Comparison of ENCODE assay signal across 1 cellular context in the genomic region with DNA sequence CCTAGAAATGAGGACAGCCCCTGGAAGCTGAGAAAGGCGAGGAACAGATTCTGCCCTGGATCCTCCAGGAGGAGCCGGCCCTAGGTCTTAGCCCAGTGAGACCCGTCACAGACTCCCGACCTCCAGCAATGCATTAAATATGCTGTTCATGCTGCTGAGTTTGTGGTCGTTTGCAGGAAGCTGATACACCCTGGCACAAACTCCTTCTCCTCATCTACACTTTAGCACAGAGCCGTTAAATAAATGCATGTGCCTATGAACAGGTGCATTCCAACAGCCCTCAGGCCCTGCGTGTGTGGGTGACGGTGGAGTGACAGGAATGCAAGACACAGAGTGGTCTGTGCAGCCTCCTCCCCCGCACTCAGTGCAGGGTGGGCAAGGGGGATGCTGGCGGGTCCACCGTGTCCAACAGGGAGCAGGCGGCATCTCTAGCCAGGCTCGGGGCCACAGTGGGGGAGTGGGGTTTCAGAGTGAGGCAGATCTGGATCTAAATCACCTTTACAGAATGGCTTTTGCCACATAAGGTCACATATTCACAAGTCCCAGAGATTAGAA.
TF ChIP-seq lines count a peak whose summit lies in the region.

No MANE protein-coding gene starts in this region.

TF ChIP-seq in H1, 55 proteins besides CTCF, POLR2A, EP300 and RAD21:
- TF ChIP-seq EGR1 (IDR thresholded peaks at IDR 0.05; ENCODE audit: borderline replicate concordance, low read depth, low read length), result no peak
- TF ChIP-seq BCL11A (IDR thresholded peaks at IDR 0.05; ENCODE audit: low read depth in 2 of 2, low read length in 2 of 2), result no peak
- no peak for TF ChIP-seq RFX5 (IDR thresholded peaks at IDR 0.05; ENCODE audit: borderline replicate concordance, low read depth, low read length)
- no peak for TF ChIP-seq KDM4A (IDR thresholded peaks at IDR 0.05; ENCODE audit: low read depth, low read length, severe bottlenecking)
- no peak for TF ChIP-seq EZH2 (IDR thresholded peaks at IDR 0.05; ENCODE audit: low read depth, low read length, severe bottlenecking)
- TF ChIP-seq ZNF274 (IDR thresholded peaks at IDR 0.05; ENCODE audit: borderline replicate concordance, extremely low read depth, low read length), result no peak
